In the genomic region with DNA sequence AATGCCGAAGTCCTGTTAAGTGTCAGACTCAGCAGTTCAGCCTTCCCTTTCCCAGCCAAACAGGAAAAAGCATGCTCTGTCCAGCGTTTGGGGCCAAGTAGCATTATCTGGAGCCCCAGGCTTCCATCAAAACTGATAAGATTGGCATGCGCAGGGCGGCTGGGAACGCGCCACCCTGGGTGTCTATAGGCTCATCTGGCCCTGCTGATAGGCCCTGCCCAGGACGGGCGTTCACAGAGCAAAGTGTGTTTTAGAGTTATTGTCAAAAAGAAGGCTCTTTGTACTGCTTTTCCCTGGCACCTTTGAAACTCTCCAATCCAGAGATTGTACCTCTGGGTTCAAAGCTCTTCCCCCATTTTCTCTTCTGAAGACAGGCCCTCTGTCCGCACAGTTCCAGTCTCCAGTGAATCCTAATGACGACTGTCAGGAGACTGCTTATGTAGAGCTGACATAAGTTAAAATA, we compare ENCODE assay signal across 1 cellular context.
TF ChIP-seq lines count a peak whose summit lies in the region.

A gene with protein sequence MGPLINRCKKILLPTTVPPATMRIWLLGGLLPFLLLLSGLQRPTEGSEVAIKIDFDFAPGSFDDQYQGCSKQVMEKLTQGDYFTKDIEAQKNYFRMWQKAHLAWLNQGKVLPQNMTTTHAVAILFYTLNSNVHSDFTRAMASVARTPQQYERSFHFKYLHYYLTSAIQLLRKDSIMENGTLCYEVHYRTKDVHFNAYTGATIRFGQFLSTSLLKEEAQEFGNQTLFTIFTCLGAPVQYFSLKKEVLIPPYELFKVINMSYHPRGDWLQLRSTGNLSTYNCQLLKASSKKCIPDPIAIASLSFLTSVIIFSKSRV (minus strand): TSS at position 102 of the 463 bp plus-strand sequence. CDS start 413 bp downstream, outside the sequence.

TF ChIP-seq in endothelial cell of umbilical vein, 7 proteins besides CTCF, POLR2A, EP300 and RAD21:
- peak; percentile 85 for TF ChIP-seq GATA2 (IDR thresholded peaks at IDR 0.05; ENCODE audit: insufficient read depth, insufficient read length, low read depth, low read length)
- no peak for TF ChIP-seq JUN (IDR thresholded peaks at IDR 0.05; ENCODE audit: borderline replicate concordance, insufficient read depth, insufficient read length, low read depth)
- TF ChIP-seq MYC (IDR thresholded peaks at IDR 0.05; ENCODE audit: low read depth, low read length): no peak
- TF ChIP-seq, protein P1, sequence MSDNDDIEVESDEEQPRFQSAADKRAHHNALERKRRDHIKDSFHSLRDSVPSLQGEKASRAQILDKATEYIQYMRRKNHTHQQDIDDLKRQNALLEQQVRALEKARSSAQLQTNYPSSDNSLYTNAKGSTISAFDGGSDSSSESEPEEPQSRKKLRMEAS (IDR thresholded peaks at IDR 0.05; ENCODE audit: insufficient read depth, insufficient read length): peak; percentile 28
- TF ChIP-seq POLR2AphosphoS5 (IDR thresholded peaks at IDR 0.05; ENCODE audit: insufficient read depth, low read depth, low read length): peak; percentile 66
